Comparison of ENCODE assay signal across 13 cellular contexts in genomic region chr21:35136586-35137254, GRCh38.
A peak's percentile ranks its signal among the peaks of the same experiment; 100 is the strongest.
DNase-seq lines count a peak whose midpoint lies in the region; ATAC-seq and TF ChIP-seq lines count a peak whose summit lies in the region.
"Had no signal": no experiment of that assay in that cellular context is flagged by ENCODE, and none has a peak within 500 bp of the region (broad histone marks: within the 10 kb centered on the region; RNA-seq: fewer than 3 reads in every experiment).

No MANE protein-coding gene starts in this region.

- DNase-seq in AG10803 (ENCODE audit: low read depth) (peak; percentile 65), M059J (ENCODE audit: low read depth) (peak; percentile 95), choroid plexus epithelial cell (ENCODE audit: low read depth) (peak; percentile 45), mesothelial cell of epicardium (ENCODE audit: low spot score in 2 of 2, unreplicated experiment in 2 of 2) (no peak)
- no peak for DNase-seq in stimulated activated CD4-positive, alpha-beta T cell treated with anti-CD3 and anti-CD28 coated beads, Interleukin-4, amount 100 ng/mL, for 4 hours
- DNase-seq: activated gamma-delta T cell treated with Interleukin-2 at 50 U/mL for 16 hours; CD4-positive, CD25-positive, alpha-beta regulatory T cell; foreskin melanocyte; NCI-H774; nephron progenitor cell had no signal

- H3K27me3 Mint-ChIP-seq in mesothelial cell of epicardium (ENCODE audit: low read depth): no peaks in the 10 kb centered on the region
- H3K27me3 Mint-ChIP-seq: CD4-positive, CD25-positive, alpha-beta regulatory T cell had no signal

- no peaks in the 10 kb centered on the region for H3K9me3 Mint-ChIP-seq in mesothelial cell of epicardium
- H3K9me3 Mint-ChIP-seq: nephron progenitor cell had no signal

- H3K4me1 Mint-ChIP-seq in mesothelial cell of epicardium: peaks cover 21% of the 10 kb centered on the region

- H3K4me3 ChIP-seq in AG10803 (ENCODE audit: low read length) (no peak overlapping the region), choroid plexus epithelial cell (ENCODE audit: low read depth, low read length) (no peak overlapping the region)

- peak overlapping the region; percentile 83 for H3K27ac Mint-ChIP-seq in mesothelial cell of epicardium
- H3K27ac Mint-ChIP-seq: CD4-positive, CD25-positive, alpha-beta regulatory T cell; nephron progenitor cell had no signal

- TF ChIP-seq CTCF in AG10803 (conservative IDR thresholded peaks at IDR 0.05; ENCODE audit: low read length) (no peak), choroid plexus epithelial cell (conservative IDR thresholded peaks at IDR 0.05; ENCODE audit: low read depth, low read length) (no peak), mesothelial cell of epicardium (IDR thresholded peaks at IDR 0.05; ENCODE audit: unreplicated experiment) (no peak)

- ATAC-seq in GM21619 (IDR thresholded peaks at IDR 0.05; ENCODE audit: unreplicated experiment) (no peak), GM19467 (IDR thresholded peaks at IDR 0.05; ENCODE audit: unreplicated experiment) (no peak), GM18907 (IDR thresholded peaks at IDR 0.05; ENCODE audit: unreplicated experiment) (no peak)

- no peaks in the 10 kb centered on the region for H3K36me3 Mint-ChIP-seq in mesothelial cell of epicardium
- H3K36me3 Mint-ChIP-seq: CD4-positive, CD25-positive, alpha-beta regulatory T cell had no signal

- no peak overlapping the region for H3K4me3 Mint-ChIP-seq in mesothelial cell of epicardium
- H3K4me3 Mint-ChIP-seq: CD4-positive, CD25-positive, alpha-beta regulatory T cell; nephron progenitor cell had no signal

Comparison
In these comparisons a context has a peak if more than half of its experiments do, and no peak if none do; other contexts are left out.
1. DNase-seq: peak in AG10803 (single experiment), M059J (single experiment) and choroid plexus epithelial cell (single experiment); none in mesothelial cell of epicardium (0 of 2) and stimulated activated CD4-positive, alpha-beta T cell treated with anti-CD3 and anti-CD28 coated beads, Interleukin-4, amount 100 ng/mL, for 4 hours (0 of 2).